25 cellular contexts compared by ENCODE assay signal in genomic region chr1:231279683-231280082, GRCh38.
"Had no signal": no experiment of that assay in that cellular context is flagged by ENCODE, and none has a peak within 500 bp of the region (broad histone marks: within the 10 kb centered on the region; RNA-seq: fewer than 3 reads in every experiment).

No MANE protein-coding gene starts in this region.

- H3K4me3 Mint-ChIP-seq: activated B cell treated with CpG ODN at 0.5 μM for 24 hours; activated CD4-positive, alpha-beta T cell treated with anti-CD3 and anti-CD28 coated beads for 36 hours; activated naive CD8-positive, alpha-beta T cell treated with anti-CD3 and anti-CD28 coated beads for 36 hours; central memory CD8-positive, alpha-beta T cell; effector memory CD8-positive, alpha-beta T cell; nephron progenitor cell; T-helper 2 cell treated with Interferon-gamma antibody and Interleukin-4, amounts not matched to agents 5 μg/mL and 100 μg/mL, for 36 hours had no signal

- H3K9me3 Mint-ChIP-seq: activated B cell treated with CpG ODN at 0.5 μM for 24 hours; activated naive CD8-positive, alpha-beta T cell treated with anti-CD3 and anti-CD28 coated beads for 36 hours; central memory CD8-positive, alpha-beta T cell; effector memory CD8-positive, alpha-beta T cell; nephron progenitor cell; T-helper 2 cell treated with Interferon-gamma antibody and Interleukin-4, amounts not matched to agents 5 μg/mL and 100 μg/mL, for 36 hours had no signal

- H3K4me1 ChIP-seq: breast epithelium, colonic mucosa, esophagus muscularis mucosa, pancreas had no signal

- H3K4me1 Mint-ChIP-seq: activated B cell treated with CpG ODN at 0.5 μM for 24 hours; activated CD4-positive, alpha-beta T cell treated with anti-CD3 and anti-CD28 coated beads for 36 hours; central memory CD8-positive, alpha-beta T cell had no signal

- H3K9me3 ChIP-seq: breast epithelium, colonic mucosa, esophagus muscularis mucosa, gastroesophageal sphincter, mucosa of descending colon, pancreas had no signal

- H3K4me3 ChIP-seq: breast epithelium, colonic mucosa, dorsolateral prefrontal cortex, esophagus muscularis mucosa, gastroesophageal sphincter, mucosa of descending colon, pancreas had no signal

- H3K27ac Mint-ChIP-seq: activated B cell treated with CpG ODN at 0.5 μM for 24 hours; activated CD4-positive, alpha-beta T cell treated with anti-CD3 and anti-CD28 coated beads for 36 hours; activated naive CD8-positive, alpha-beta T cell treated with anti-CD3 and anti-CD28 coated beads for 36 hours; effector memory CD8-positive, alpha-beta T cell; nephron progenitor cell; T-helper 2 cell treated with Interferon-gamma antibody and Interleukin-4, amounts not matched to agents 5 μg/mL and 100 μg/mL, for 36 hours had no signal

- H3K27me3 Mint-ChIP-seq: activated B cell treated with CpG ODN at 0.5 μM for 24 hours; activated CD4-positive, alpha-beta T cell treated with anti-CD3 and anti-CD28 coated beads for 36 hours; activated naive CD8-positive, alpha-beta T cell treated with anti-CD3 and anti-CD28 coated beads for 36 hours; central memory CD8-positive, alpha-beta T cell; effector memory CD8-positive, alpha-beta T cell had no signal

- ATAC-seq: activated CD4-positive, alpha-beta T cell treated with anti-CD3 and anti-CD28 coated beads for 36 hours; effector memory CD8-positive, alpha-beta T cell; gastroesophageal sphincter; mucosa of descending colon; pancreas; right cardiac atrium; stimulated activated naive CD8-positive, alpha-beta T cell treated with anti-CD3 and anti-CD28 coated beads, Interleukin-15, Interleukin-2, amounts not matched to agents 100 U/mL and 50 U/mL, for 24 hours had no signal

- H3K27ac ChIP-seq: breast epithelium, colonic mucosa, dorsolateral prefrontal cortex, esophagus muscularis mucosa, gastroesophageal sphincter, pancreas had no signal

- DNase-seq: activated B cell treated with CpG ODN at 0.5 μM for 24 hours; activated CD4-positive, alpha-beta T cell treated with anti-CD3 and anti-CD28 coated beads for 36 hours; activated CD4-positive, alpha-beta T cell treated with anti-CD3 and anti-CD28 coated beads, Interleukin-2, amount 50 U/mL, for 4 hours; activated CD8-positive, alpha-beta memory T cell treated with anti-CD3 and anti-CD28 coated beads for 24 hours; activated CD8-positive, alpha-beta memory T cell treated with anti-CD3 and anti-CD28 coated beads, Interleukin-2, amount 50 U/mL, for 4 hours; activated naive CD4-positive, alpha-beta T cell treated with Interleukin-2 at 50 U/mL for 16 hours; activated naive CD8-positive, alpha-beta T cell treated with anti-CD3 and anti-CD28 coated beads for 36 hours; activated T-cell treated with anti-CD3 and anti-CD28 coated beads, Interleukin-2, amount 50 U/mL, for 48 hours; amniotic stem cell; colonic mucosa; dorsolateral prefrontal cortex; effector memory CD8-positive, alpha-beta T cell; head of caudate nucleus; mucosa of descending colon; nephron progenitor cell; pancreas; right cardiac atrium; stimulated activated CD4-positive, alpha-beta T cell treated with anti-CD3 and anti-CD28 coated beads, Interleukin-12 subunit alpha, Interleukin-12 subunit beta, amount 100 ng/mL, for 4 hours; stimulated activated CD4-positive, alpha-beta T cell treated with anti-CD3 and anti-CD28 coated beads, Interleukin-4, amount 100 ng/mL, for 4 hours; stimulated activated naive CD8-positive, alpha-beta T cell treated with anti-CD3 and anti-CD28 coated beads, Interleukin-15, Interleukin-2, amounts not matched to agents 100 U/mL and 50 U/mL, for 24 hours had no signal

- H3K27me3 ChIP-seq: breast epithelium, colonic mucosa, dorsolateral prefrontal cortex, esophagus muscularis mucosa, gastroesophageal sphincter, pancreas had no signal
